ENCODE assay signal across 17 cellular contexts in genomic region chr21:44377922-44378645, GRCh38.
"Had no signal": no experiment of that assay in that cellular context is flagged by ENCODE, and none has a peak within 500 bp of the region (broad histone marks: within the 10 kb centered on the region; RNA-seq: fewer than 3 reads in every experiment).

No MANE protein-coding gene starts in this region.

- H3K27me3 Mint-ChIP-seq: activated naive CD8-positive, alpha-beta T cell treated with anti-CD3 and anti-CD28 coated beads for 36 hours; stimulated activated naive B cell treated with anti-CD40 and anti-IgM and Interleukin-4, amounts not matched to agents 10 μg/mL and 1 μg/mL and 100 μg/mL, for 72 hours; T-helper 17 cell had no signal

- H3K4me3 ChIP-seq: ascending aorta, gastrocnemius medialis, lower lobe of right lung, right atrium auricular region had no signal

- H3K27ac ChIP-seq: ascending aorta, epithelial cell of prostate, gastrocnemius medialis, lower lobe of right lung, right atrium auricular region had no signal

- H3K27ac Mint-ChIP-seq: activated naive CD8-positive, alpha-beta T cell treated with anti-CD3 and anti-CD28 coated beads for 36 hours; stimulated activated naive B cell treated with anti-CD40 and anti-IgM and Interleukin-4, amounts not matched to agents 10 μg/mL and 1 μg/mL and 100 μg/mL, for 72 hours; T-helper 17 cell had no signal

- H3K4me3 Mint-ChIP-seq: activated naive CD8-positive, alpha-beta T cell treated with anti-CD3 and anti-CD28 coated beads for 36 hours; stimulated activated naive B cell treated with anti-CD40 and anti-IgM and Interleukin-4, amounts not matched to agents 10 μg/mL and 1 μg/mL and 100 μg/mL, for 72 hours; T-helper 17 cell had no signal

- H3K9me3 ChIP-seq: ascending aorta, gastrocnemius medialis, right atrium auricular region had no signal

- H3K4me1 ChIP-seq: ascending aorta, gastrocnemius medialis, right atrium auricular region had no signal

- H3K36me3 ChIP-seq: ascending aorta, gastrocnemius medialis, lower lobe of right lung, right atrium auricular region had no signal

- DNase-seq: activated CD4-positive, alpha-beta T cell treated with anti-CD3 and anti-CD28 coated beads, Interleukin-2, amount 50 U/mL, for 1 hour; activated CD4-positive, CD25-positive, alpha-beta regulatory T cell; activated gamma-delta T cell treated with Interleukin-2 at 50 U/mL for 16 hours; activated naive CD8-positive, alpha-beta T cell treated with anti-CD3 and anti-CD28 coated beads for 36 hours; effector CD8-positive, alpha-beta T cell; gastrocnemius medialis; kidney glomerular epithelial cell; lower lobe of right lung; midbrain; stimulated activated CD4-positive, alpha-beta T cell treated with anti-CD3 and anti-CD28 coated beads, Interleukin-1b, Interleukin-23, amount 100 ng/mL, for 48 hours; stimulated activated naive B cell treated with anti-CD40 and anti-IgM and Interleukin-4, amounts not matched to agents 10 μg/mL and 1 μg/mL and 100 μg/mL, for 72 hours; substantia nigra; T-helper 17 cell; trophoblast cell had no signal

- H3K27me3 ChIP-seq: ascending aorta, right atrium auricular region had no signal
